Comparison of ENCODE assay signal across 8 cellular contexts in the genomic region with DNA sequence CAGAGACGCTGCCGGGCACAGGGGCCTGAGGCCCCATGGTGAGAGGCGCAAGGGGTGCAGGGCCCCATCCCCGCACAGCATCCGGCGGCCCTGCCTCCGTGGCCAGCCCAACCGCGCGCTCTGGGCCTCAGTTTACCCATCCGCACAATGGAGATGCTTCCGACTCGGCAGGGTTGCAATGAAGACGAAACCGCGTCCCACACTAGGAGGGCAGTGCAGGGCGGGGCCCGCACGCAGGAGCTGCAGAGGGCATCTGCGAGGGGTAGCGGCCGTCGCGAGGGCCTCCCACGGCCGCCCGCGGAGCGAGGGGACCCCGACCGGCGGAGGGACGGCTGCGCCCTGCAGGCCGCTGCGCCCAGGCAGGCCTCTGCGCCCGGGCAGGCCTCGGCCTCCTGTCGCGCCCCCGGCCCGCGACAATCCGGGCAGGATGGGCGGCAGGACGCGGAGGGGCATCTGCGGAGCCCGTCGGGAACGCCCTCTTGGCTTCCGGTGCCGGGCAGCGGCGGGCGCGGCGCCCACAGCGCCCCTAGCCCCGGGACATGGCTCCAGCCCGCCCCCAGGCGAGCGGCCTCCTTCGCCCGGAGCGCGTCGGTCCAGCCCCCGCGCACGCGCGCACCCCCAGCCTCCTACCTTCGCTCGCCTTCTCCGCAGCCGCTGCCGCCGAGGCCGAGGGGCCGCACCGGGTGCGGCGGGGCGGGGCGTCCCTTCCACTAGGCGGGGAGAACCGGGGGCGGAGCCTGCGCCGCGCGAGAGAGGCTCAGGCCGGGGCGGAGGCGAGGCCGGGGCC. TPM values are rescaled to one million over a fixed set of nuclear protein-coding genes. Genes with fewer than 3 reads are reported as not detected.
A peak's percentile ranks its signal among the peaks of the same experiment; 100 is the strongest.
DNase-seq lines count a peak whose midpoint lies in the region; ATAC-seq and TF ChIP-seq lines count a peak whose summit lies in the region.

No MANE protein-coding gene starts in this region.

- H4K20me1 ChIP-seq in DND-41 (ENCODE audit: insufficient read depth, low read length) (no peaks in the 10 kb centered on the region), GM23338 (replicated peaks; ENCODE audit: insufficient read depth) (no peaks in the 10 kb centered on the region)

- H3K27me3 ChIP-seq in DND-41 (ENCODE audit: insufficient read depth, low read length, poor library complexity) (no peaks in the 10 kb centered on the region), GM23338 (ENCODE audit: insufficient read depth) (0 out of 2 replicates have a peak, but pooled peaks cover 5% of the 10 kb centered on the region)

- peaks cover 9% of the 10 kb centered on the region for H3K4me1 Mint-ChIP-seq in GM23338
- H3K4me1 Mint-ChIP-seq in activated T-helper 17 cell treated with anti-CD3 and anti-CD28 coated beads, Interleukin-2, amount 50 U/mL, for 72 hours, result no peaks in the 10 kb centered on the region
- H3K4me1 Mint-ChIP-seq in nephron, result peaks cover 9% of the 10 kb centered on the region

- H3K4me2 ChIP-seq in DND-41 (ENCODE audit: insufficient read depth, low read length) (peak overlapping the region; percentile 86), GM23338 (peak overlapping the region; percentile 87)

- H3K27ac Mint-ChIP-seq in GM23338, result no peak overlapping the region
- no peak overlapping the region for H3K27ac Mint-ChIP-seq in activated T-helper 17 cell treated with anti-CD3 and anti-CD28 coated beads, Interleukin-2, amount 50 U/mL, for 72 hours
- peak overlapping the region; percentile 95 to 97 (median 95) for H3K27ac Mint-ChIP-seq in nephron

- H2AFZ ChIP-seq in DND-41 (ENCODE audit: low read depth, low read length) (peak overlapping the region; percentile 60), GM23338 (no peak overlapping the region)

- peak overlapping the region; percentile 17 to 56; a peak in 3 of 4 replicates for H3K4me3 ChIP-seq in DND-41 (ENCODE audit: low read depth in 1 of 2, low read length in 2 of 2)
- H3K4me3 ChIP-seq in GM23338, result peak overlapping the region; percentile 64
- peak overlapping the region; percentile 57 for H3K4me3 ChIP-seq in LNCaP clone FGC (ENCODE audit: low read depth, low read length)
- peak overlapping the region; percentile 76 for H3K4me3 ChIP-seq in fibroblast of pulmonary artery (replicated peaks; ENCODE audit: low read depth, low read length)

- H3K27ac ChIP-seq in DND-41 (ENCODE audit: low read length) (peak overlapping the region; percentile 51), GM23338 (ENCODE audit: low read depth) (no peak overlapping the region)

- peaks cover 23% of the 10 kb centered on the region for H3K4me1 ChIP-seq in DND-41 (ENCODE audit: insufficient read depth, low read length)
- no peaks in the 10 kb centered on the region for H3K4me1 ChIP-seq in GM23338 (ENCODE audit: insufficient read depth)

- peak; percentile 39 for TF ChIP-seq CTCF in DND-41 (IDR thresholded peaks at IDR 0.05; ENCODE audit: borderline replicate concordance, extremely low read depth, low read length, poor library complexity, severe bottlenecking)
- no peak; a peak in 1 of 4 replicates for TF ChIP-seq CTCF in GM23338 (conservative IDR thresholded peaks at IDR 0.05; ENCODE audit: low read depth in 2 of 2)
- TF ChIP-seq CTCF in LNCaP clone FGC (IDR thresholded peaks at IDR 0.05; ENCODE audit: control insufficient read depth, extremely low read depth, insufficient read depth), result 0 out of 2 replicates have a peak, but pooled peaks have one; percentile 5
- TF ChIP-seq CTCF in fibroblast of pulmonary artery (IDR thresholded peaks at IDR 0.05; ENCODE audit: low read length, missing control alignments), result no peak
- peak in 1 of 3 experiments; percentile 30 for TF ChIP-seq CTCF in nephron (IDR thresholded peaks at IDR 0.05; ENCODE audit: unreplicated experiment in 3 of 3)

- H3K9ac ChIP-seq in DND-41 (ENCODE audit: low read depth, low read length), result peak overlapping the region; percentile 60

- H3F3A ChIP-seq in GM23338 (replicated peaks; ENCODE audit: low read depth), result no peaks in the 10 kb centered on the region

- no peaks in the 10 kb centered on the region for H3K36me3 ChIP-seq in DND-41 (ENCODE audit: insufficient read depth, low read length)
- no peaks in the 10 kb centered on the region for H3K36me3 ChIP-seq in GM23338 (ENCODE audit: insufficient read depth)

- no peaks in the 10 kb centered on the region for H3K9me2 ChIP-seq in GM23338 (ENCODE audit: insufficient read depth)

- H3K9me3 Mint-ChIP-seq in GM23338, result no peaks in the 10 kb centered on the region
- no peaks in the 10 kb centered on the region for H3K9me3 Mint-ChIP-seq in activated T-helper 17 cell treated with anti-CD3 and anti-CD28 coated beads, Interleukin-2, amount 50 U/mL, for 72 hours
- H3K9me3 Mint-ChIP-seq in nephron, result no peaks in the 10 kb centered on the region

- DNase-seq in DND-41, result peak; percentile 92
- peak; percentile 90 for DNase-seq in GM23338 (ENCODE audit: low spot score)
- peak; percentile 3 for DNase-seq in LNCaP clone FGC (ENCODE audit: low read depth)
- DNase-seq in RPMI7951 (ENCODE audit: low read depth), result peak; percentile 77
- DNase-seq in fibroblast of pulmonary artery (ENCODE audit: low read depth), result peak; percentile 84
- peak; percentile 77 for DNase-seq in stimulated activated naive CD4-positive, alpha-beta T cell treated with Interleukin-2 at 50 U/mL for 16 hours (lab: John Stamatoyannopoulos, UW)

- H3K36me3 Mint-ChIP-seq in GM23338 (ENCODE audit: low read depth) (no peaks in the 10 kb centered on the region; the same call in 2 of the 3 replicates), nephron (ENCODE audit: low read depth) (no peaks in the 10 kb centered on the region)
- no peaks in the 10 kb centered on the region for H3K36me3 Mint-ChIP-seq in activated T-helper 17 cell treated with anti-CD3 and anti-CD28 coated beads, Interleukin-2, amount 50 U/mL, for 72 hours (ENCODE audit: low read depth)

- no peaks in the 10 kb centered on the region for H3K9me3 ChIP-seq in DND-41 (ENCODE audit: insufficient read depth, low read length, severe bottlenecking)

- H3K27me3 Mint-ChIP-seq in GM23338 (ENCODE audit: insufficient read depth, low read depth, poor library complexity), result peaks cover 20% of the 10 kb centered on the region
- no peaks in the 10 kb centered on the region for H3K27me3 Mint-ChIP-seq in activated T-helper 17 cell treated with anti-CD3 and anti-CD28 coated beads, Interleukin-2, amount 50 U/mL, for 72 hours
- peaks cover 5% of the 10 kb centered on the region for H3K27me3 Mint-ChIP-seq in nephron (ENCODE audit: low read depth)

- peak; percentile 91 for ATAC-seq in DND-41 (ENCODE audit: insufficient read depth, low read depth)
- peak; percentile 88 for ATAC-seq in GM23338
- peak; percentile 93 for ATAC-seq in activated T-helper 17 cell treated with anti-CD3 and anti-CD28 coated beads, Interleukin-2, amount 50 U/mL, for 72 hours (replicated peaks)

- H3K79me2 ChIP-seq in DND-41 (ENCODE audit: insufficient read depth, low read length) (peaks cover 7% of the 10 kb centered on the region; the same call in 1 of the 2 replicates), GM23338 (replicated peaks; ENCODE audit: insufficient read depth) (0 out of 2 replicates have a peak, but pooled peaks cover 3% of the 10 kb centered on the region)

- H3K4me3 Mint-ChIP-seq in GM23338 (peak overlapping the region; percentile 85), nephron (peak overlapping the region; percentile 88)
- peak overlapping the region; percentile 76 for H3K4me3 Mint-ChIP-seq in activated T-helper 17 cell treated with anti-CD3 and anti-CD28 coated beads, Interleukin-2, amount 50 U/mL, for 72 hours

TF ChIP-seq in GM23338, 12 proteins besides CTCF, POLR2A, EP300 and RAD21:
- TF ChIP-seq REST (IDR thresholded peaks at IDR 0.05; ENCODE audit: unreplicated experiment), result no peak
- peak; percentile 59 for TF ChIP-seq POLR2AphosphoS5 (IDR thresholded peaks at IDR 0.05; ENCODE audit: low read depth)

RNA-seq across cellular contexts. Expression of gene RNU1-1, which starts 15.3 kb away (rescaled TPM):
- total RNA-seq in GM23338 (2014; rRNA removed; shearing (Covaris generic)), result under 0.01 TPM in 1 of 2 replicates, not detected in the other
- not detected in 2 replicates for polyA plus RNA-seq in GM23338 (2016; fragmentation: Nextera tagmentation; extraction: Ambion mirVana)
- under 0.01 TPM in 1 of 2 replicates, not detected in the other for total RNA-seq in RPMI7951 (2014; rRNA removed; shearing (Covaris generic))
- total RNA-seq in activated T-helper 17 cell treated with anti-CD3 and anti-CD28 coated beads, Interleukin-2, amount 50 U/mL, for 72 hours, result 1,000 to 10,000 TPM; 1,202 to 2,371 TPM

RNA-seq across cellular contexts. Expression of gene NECAP2, which starts 58.2 kb away (rescaled TPM):
- 28.9 and 32.9 TPM in 2 replicates for total RNA-seq in GM23338 (2014; rRNA removed; shearing (Covaris generic))
- 16.9 and 20.2 TPM in 2 replicates for polyA plus RNA-seq in GM23338 (2016; fragmentation: Nextera tagmentation; extraction: Ambion mirVana)
- total RNA-seq in RPMI7951 (2014; rRNA removed; shearing (Covaris generic)), result 88.9 and 102 TPM in 2 replicates
- 10 to 100 TPM; 68.0 to 83.7 TPM for total RNA-seq in activated T-helper 17 cell treated with anti-CD3 and anti-CD28 coated beads, Interleukin-2, amount 50 U/mL, for 72 hours

Comparison
In these comparisons a context has a peak if more than half of its experiments do, and no peak if none do; other contexts are left out.
1. DNase-seq: peak in every context shown above with its lines; median percentile 92 in DND-41; 90 in GM23338; 84 in fibroblast of pulmonary artery; 77 in RPMI7951; 77 in stimulated activated naive CD4-positive, alpha-beta T cell treated with Interleukin-2 at 50 U/mL for 16 hours; 3 in LNCaP clone FGC.
2. CTCF ChIP-seq: peak in DND-41 (single experiment) and LNCaP clone FGC (single experiment); none in GM23338 (0 of 2) and fibroblast of pulmonary artery (single experiment).
3. H3K27ac Mint-ChIP-seq: peak in nephron (3 of 3); none in GM23338 (single experiment) and activated T-helper 17 cell treated with anti-CD3 and anti-CD28 coated beads, Interleukin-2, amount 50 U/mL, for 72 hours (single experiment).
4. RNA of gene RNU1-1, which starts 15.3 kb away (total RNA-seq): 1,202 to 2,371 TPM in activated T-helper 17 cell treated with anti-CD3 and anti-CD28 coated beads, Interleukin-2, amount 50 U/mL, for 72 hours; under 0.01 TPM in GM23338 and under 0.01 TPM in RPMI7951; every median in the first group is over 1,000 times any median in the second.
5. Peak in every context shown above with its lines, with median percentiles within 50 percentile points of each other: ATAC-seq, H3K4me3 ChIP-seq and H3K4me3 Mint-ChIP-seq.